In the genomic region with DNA sequence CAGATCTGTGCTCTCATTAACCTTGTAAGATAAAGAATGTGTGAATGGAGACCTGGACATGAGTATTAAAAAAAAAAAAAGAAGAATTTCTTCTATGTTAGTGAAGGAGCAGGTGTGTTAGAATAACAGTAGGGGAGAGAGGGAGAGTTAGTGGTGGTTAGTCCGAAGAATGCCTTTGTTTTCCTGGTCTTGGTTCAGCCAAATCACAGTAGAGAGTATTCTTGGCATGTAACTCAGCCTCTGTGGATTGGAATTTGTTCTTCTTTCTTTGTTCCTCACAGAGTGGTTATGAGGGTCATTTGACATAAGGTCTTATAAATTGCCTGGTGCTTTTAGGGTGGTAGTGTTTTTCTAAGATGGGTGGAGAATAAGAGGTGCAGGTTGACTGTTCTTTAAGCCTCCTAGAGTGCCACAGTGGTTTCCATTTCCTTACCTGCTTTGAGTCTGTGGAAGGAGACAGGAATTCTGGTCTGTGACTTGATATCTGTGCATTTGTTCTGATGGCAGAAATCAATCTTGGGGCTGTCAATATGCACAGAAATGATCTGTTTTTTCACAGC, we compare ENCODE assay signal across 21 cellular contexts. TPM values are rescaled to one million over a fixed set of nuclear protein-coding genes. Genes with fewer than 3 reads are reported as not detected.
DNase-seq lines count a peak whose midpoint lies in the region; ATAC-seq and TF ChIP-seq lines count a peak whose summit lies in the region.
"Had no signal": no experiment of that assay in that cellular context is flagged by ENCODE, and none has a peak within 500 bp of the region (broad histone marks: within the 10 kb centered on the region; RNA-seq: fewer than 3 reads in every experiment).

No MANE protein-coding gene starts in this region.

- H3K4me3 Mint-ChIP-seq in MCF 10A (ENCODE audit: unreplicated experiment), result no peak overlapping the region
- H3K4me3 Mint-ChIP-seq in effector memory CD8-positive, alpha-beta T cell, result no peak overlapping the region
- H3K4me3 Mint-ChIP-seq in T-helper 2 cell treated with Interferon-gamma antibody and Interleukin-4, amounts not matched to agents 5 μg/mL and 100 μg/mL, for 36 hours, result no peak overlapping the region
- H3K4me3 Mint-ChIP-seq: activated CD4-positive, alpha-beta T cell treated with anti-CD3 and anti-CD28 coated beads, Interleukin-2, amount 10 ng/mL, durations not matched to agents 24 days and 14 days; CD4-positive, alpha-beta memory T cell; natural killer cell; T-helper 1 cell treated with Interleukin-12 subunit alpha and Interleukin-12 subunit beta and Interleukin-4 antibody, amounts not matched to agents 30 μg/mL and 1 μg/mL, for 36 hours had no signal

- DNase-seq in MCF 10A (ENCODE audit: unreplicated experiment) (no peak), breast epithelium (ENCODE audit: low spot score in 2 of 2) (no peak), myocyte (ENCODE audit: low read depth) (peak; percentile 72), uterus (no peak), right atrium auricular region (ENCODE audit: low spot score) (no peak)
- no peak for DNase-seq in effector memory CD8-positive, alpha-beta T cell
- DNase-seq in activated CD4-positive, alpha-beta T cell treated with anti-CD3 and anti-CD28 coated beads, Interleukin-2, amount 50 U/mL, for 4 hours, result no peak
- DNase-seq in T-helper 2 cell treated with Interferon-gamma antibody and Interleukin-4, amounts not matched to agents 5 μg/mL and 100 μg/mL, for 36 hours (ENCODE audit: low spot score), result no peak
- DNase-seq: activated CD4-positive, alpha-beta T cell treated with anti-CD3 and anti-CD28 coated beads, Interleukin-2, amount 10 ng/mL, durations not matched to agents 24 days and 14 days; activated T-cell treated with anti-CD3 and anti-CD28 coated beads, Interleukin-2, amount 50 U/mL, for 48 hours; aorta; CD4-positive, alpha-beta memory T cell; EL; MG63; natural killer cell; NCI-H2081 treated with DMSO at 0.1 percent for 48 hours; right cardiac atrium; stimulated activated CD4-positive, alpha-beta T cell treated with anti-CD3 and anti-CD28 coated beads, Interleukin-2, amount 100 ng/mL, for 24 hours had no signal

- H3K27me3 ChIP-seq in breast epithelium, result no peaks in the 10 kb centered on the region
- no peaks in the 10 kb centered on the region for H3K27me3 ChIP-seq in uterus
- no peaks in the 10 kb centered on the region for H3K27me3 ChIP-seq in right atrium auricular region
- H3K27me3 ChIP-seq: MG63 had no signal

- no peak for ATAC-seq in effector memory CD8-positive, alpha-beta T cell (replicated peaks)
- ATAC-seq: A549, GM12878, natural killer cell, right cardiac atrium had no signal

- POLR2A ChIA-PET in MCF 10A (lab: Yijun Ruan, JAX), result no interaction called here

- CTCF ChIA-PET in MCF 10A (lab: Yijun Ruan, JAX), result interaction anchor here (0.7 to 0.8 kb wide), 2 partner anchors 46 to 279 kb away, joined by 3 read pairs; no protein-coding TSS in a partner anchor

- H3K9me3 ChIP-seq in breast epithelium, result no peaks in the 10 kb centered on the region
- no peaks in the 10 kb centered on the region for H3K9me3 ChIP-seq in uterus
- H3K9me3 ChIP-seq in right atrium auricular region, result no peaks in the 10 kb centered on the region
- H3K9me3 ChIP-seq: A549 had no signal

- TF ChIP-seq CTCF in MCF 10A (IDR thresholded peaks at IDR 0.05; ENCODE audit: unreplicated experiment) (no peak), breast epithelium (IDR thresholded peaks at IDR 0.05) (no peak), uterus (IDR thresholded peaks at IDR 0.05) (no peak), right atrium auricular region (IDR thresholded peaks at IDR 0.05) (no peak)

- no peak overlapping the region for H3K27ac ChIP-seq in breast epithelium
- H3K27ac ChIP-seq in uterus, result peak overlapping the region; percentile 12 to 47
- peak overlapping the region in 1 of 2 donors; percentile 13 for H3K27ac ChIP-seq in right atrium auricular region
- H3K27ac ChIP-seq: A549 had no signal

- intact Hi-C loops in MCF 10A (cut with micrococcal nuclease) (no loop called here), breast epithelium (cut with DNase I; ENCODE audit: low total_unique reads) (no loop called here), uterus (cut with DNase I; ENCODE audit: low total_unique reads) (no loop called here)

- H3K4me3 ChIP-seq in breast epithelium, result no peak overlapping the region
- H3K4me3 ChIP-seq in uterus, result no peak overlapping the region
- no peak overlapping the region for H3K4me3 ChIP-seq in right atrium auricular region
- H3K4me3 ChIP-seq: A549, GM12878, MG63 had no signal

- H3K36me3 ChIP-seq in breast epithelium, result no peaks in the 10 kb centered on the region
- no peaks in the 10 kb centered on the region for H3K36me3 ChIP-seq in uterus
- H3K36me3 ChIP-seq in right atrium auricular region, result no peaks in the 10 kb centered on the region

- no peaks in the 10 kb centered on the region for H3K27me3 Mint-ChIP-seq in MCF 10A (ENCODE audit: insufficient read depth, unreplicated experiment)
- no peaks in the 10 kb centered on the region for H3K27me3 Mint-ChIP-seq in effector memory CD8-positive, alpha-beta T cell
- H3K27me3 Mint-ChIP-seq in T-helper 2 cell treated with Interferon-gamma antibody and Interleukin-4, amounts not matched to agents 5 μg/mL and 100 μg/mL, for 36 hours (ENCODE audit: low read depth), result no peaks in the 10 kb centered on the region
- H3K27me3 Mint-ChIP-seq: activated CD4-positive, alpha-beta T cell treated with anti-CD3 and anti-CD28 coated beads, Interleukin-2, amount 10 ng/mL, durations not matched to agents 24 days and 14 days; CD4-positive, alpha-beta memory T cell had no signal

- no peak for TF ChIP-seq POLR2A in breast epithelium (IDR thresholded peaks at IDR 0.05)
- TF ChIP-seq POLR2A in uterus (IDR thresholded peaks at IDR 0.05), result no peak

- H3K4me1 ChIP-seq in breast epithelium (peaks cover 0 to 5% of the 10 kb centered on the region in 2 donors), uterus (peaks cover 0 to 5% of the 10 kb centered on the region in 2 donors), right atrium auricular region (peaks cover 0 to 45% of the 10 kb centered on the region in 2 donors)

- H3K27ac Mint-ChIP-seq in MCF 10A (ENCODE audit: low read depth, unreplicated experiment), result peak overlapping the region; percentile 71
- H3K27ac Mint-ChIP-seq in effector memory CD8-positive, alpha-beta T cell, result peak overlapping the region; percentile 9 to 38
- H3K27ac Mint-ChIP-seq in T-helper 2 cell treated with Interferon-gamma antibody and Interleukin-4, amounts not matched to agents 5 μg/mL and 100 μg/mL, for 36 hours, result no peak overlapping the region
- H3K27ac Mint-ChIP-seq: activated CD4-positive, alpha-beta T cell treated with anti-CD3 and anti-CD28 coated beads, Interleukin-2, amount 10 ng/mL, durations not matched to agents 24 days and 14 days; T-helper 1 cell treated with Interleukin-12 subunit alpha and Interleukin-12 subunit beta and Interleukin-4 antibody, amounts not matched to agents 30 μg/mL and 1 μg/mL, for 36 hours had no signal

- peaks cover 12% of the 10 kb centered on the region for H3K4me1 Mint-ChIP-seq in MCF 10A (ENCODE audit: insufficient read depth, unreplicated experiment)
- H3K4me1 Mint-ChIP-seq in effector memory CD8-positive, alpha-beta T cell (ENCODE audit: low read depth in 2 of 2), result peaks cover 16 to 35% of the 10 kb centered on the region in 2 donors
- H3K4me1 Mint-ChIP-seq in T-helper 2 cell treated with Interferon-gamma antibody and Interleukin-4, amounts not matched to agents 5 μg/mL and 100 μg/mL, for 36 hours (ENCODE audit: low read depth), result peaks cover 17% of the 10 kb centered on the region

- H3K9me3 Mint-ChIP-seq in MCF 10A (ENCODE audit: unreplicated experiment), result no peaks in the 10 kb centered on the region
- no peaks in the 10 kb centered on the region for H3K9me3 Mint-ChIP-seq in effector memory CD8-positive, alpha-beta T cell
- H3K9me3 Mint-ChIP-seq in T-helper 2 cell treated with Interferon-gamma antibody and Interleukin-4, amounts not matched to agents 5 μg/mL and 100 μg/mL, for 36 hours, result no peaks in the 10 kb centered on the region
- H3K9me3 Mint-ChIP-seq: CD4-positive, alpha-beta memory T cell; natural killer cell; T-helper 1 cell treated with Interleukin-12 subunit alpha and Interleukin-12 subunit beta and Interleukin-4 antibody, amounts not matched to agents 30 μg/mL and 1 μg/mL, for 36 hours had no signal

- peaks cover 9% of the 10 kb centered on the region for H3K36me3 Mint-ChIP-seq in MCF 10A (ENCODE audit: insufficient read depth, unreplicated experiment)
- H3K36me3 Mint-ChIP-seq in effector memory CD8-positive, alpha-beta T cell (ENCODE audit: insufficient read depth), result peaks cover 13% of the 10 kb centered on the region
- H3K36me3 Mint-ChIP-seq in T-helper 2 cell treated with Interferon-gamma antibody and Interleukin-4, amounts not matched to agents 5 μg/mL and 100 μg/mL, for 36 hours (ENCODE audit: low read depth), result peaks cover 18% of the 10 kb centered on the region
- H3K36me3 Mint-ChIP-seq: natural killer cell had no signal

- BruUV-seq in MCF 10A (replicated peaks; lab: Mats Ljungman, UMichigan), result no TSS peak

RNA-seq across cellular contexts. Expression of a gene that starts 17.6 kb away (rescaled TPM):
- total RNA-seq in MCF 10A (2022) (53.9 and 60.2 TPM in 2 replicates), breast epithelium (10 to 100 TPM; 29.4 to 48.8 (median 32.6) TPM), myocyte (114 and 151 TPM in 2 replicates), uterus (10 to 100 TPM; 17.6 to 71.0 (median 34.5) TPM), right atrium auricular region (10 to 100 TPM; 18.1 to 19.8 TPM)
- polyA plus RNA-seq in myocyte (2012), result 144 TPM

Comparison
In these comparisons a context has a peak if more than half of its experiments do, and no peak if none do; other contexts are left out.
1. H3K27ac ChIP-seq: peak in uterus (2 of 2); none in breast epithelium (0 of 2).